ENCODE assay signal across 30 cellular contexts in genomic region chr12:67377541-67377940, GRCh38.
"Had no signal": no experiment of that assay in that cellular context is flagged by ENCODE, and none has a peak within 500 bp of the region (broad histone marks: within the 10 kb centered on the region; RNA-seq: fewer than 3 reads in every experiment).

No MANE protein-coding gene starts in this region.

- H2AFZ ChIP-seq: PC-9 had no signal

- FAIRE-seq: RCC 7860 had no signal

- H3K4me3 ChIP-seq: PC-9 had no signal

- H3K4me2 ChIP-seq: PC-9 had no signal

- DNase-seq: activated CD4-positive, alpha-beta memory T cell treated with anti-CD3 and anti-CD28 coated beads, Interleukin-2, amount 10 ng/mL, durations not matched to agents 7 days and 5 days; activated CD4-positive, alpha-beta T cell treated with anti-CD3 and anti-CD28 coated beads for 1 hour; activated CD4-positive, alpha-beta T cell treated with anti-CD3 and anti-CD28 coated beads for 48 hours; activated CD4-positive, CD25-positive, alpha-beta regulatory T cell; activated CD8-positive, alpha-beta memory T cell treated with anti-CD3 and anti-CD28 coated beads for 24 hours; activated CD8-positive, alpha-beta memory T cell treated with anti-CD3 and anti-CD28 coated beads, Interleukin-2, amount 10 ng/mL, durations not matched to agents 7 days and 5 days; activated CD8-positive, alpha-beta memory T cell treated with anti-CD3 and anti-CD28 coated beads, Interleukin-2, amount 50 U/mL, for 48 hours; activated effector memory CD4-positive, alpha-beta T cell treated with Interleukin-2 at 50 U/mL for 16 hours; activated naive CD4-positive, alpha-beta T cell treated with anti-CD3 and anti-CD28 coated beads, Interleukin-2, amount 50 U/mL, for 16 hours; activated naive CD8-positive, alpha-beta T cell treated with anti-CD3 and anti-CD28 coated beads for 36 hours; activated T-cell treated with anti-CD3 and anti-CD28 coated beads, Interleukin-2, amount 50 U/mL, for 48 hours; amniotic stem cell; aorta; brain microvascular endothelial cell; Kasumi-1; KG1; MM.1S; MV-4-11; NCI-H1092; NCI-H146; NCI-H187 treated with DMSO at 0.1 percent for 48 hours; NCI-H2081 treated with DMSO at 0.1 percent for 48 hours; NCI-H226; NCI-H446 treated with DMSO at 0.1 percent for 48 hours; NCI-H524; Right ventricle myocardium superior; T1000; WERI-Rb-1 had no signal

- H3K27ac ChIP-seq: brain microvascular endothelial cell, PC-9, WERI-Rb-1 had no signal

- H3K27me3 ChIP-seq: brain microvascular endothelial cell had no signal

- H3K36me3 ChIP-seq: brain microvascular endothelial cell, WERI-Rb-1 had no signal
